In the genomic region with DNA sequence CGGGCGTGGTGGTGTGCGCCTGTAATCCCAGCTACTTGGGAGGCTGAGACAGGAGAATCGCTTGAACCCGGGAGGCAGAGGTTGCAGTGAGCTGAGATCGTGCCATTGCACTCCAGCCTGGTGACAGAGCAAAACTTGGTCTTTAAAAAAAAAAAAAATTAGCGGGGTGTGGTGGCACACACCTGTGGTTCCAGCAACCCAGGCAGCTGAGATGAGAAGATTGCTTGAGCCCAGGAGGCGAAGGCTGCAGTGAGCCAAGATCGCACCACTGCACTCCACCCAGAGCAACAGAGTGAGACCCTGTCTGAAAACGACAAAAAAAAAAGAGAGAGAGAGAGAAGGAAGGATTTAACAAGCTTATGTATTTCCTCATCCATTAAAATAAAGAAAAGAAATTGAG, we compare ENCODE assay signal across 1 cellular context.
TF ChIP-seq lines count a peak whose summit lies in the region.

No MANE protein-coding gene starts in this region.

TF ChIP-seq in GM12878, 131 proteins besides CTCF, POLR2A, EP300 and RAD21:
- TF ChIP-seq ZBTB33 (IDR thresholded peaks at IDR 0.05): peak; percentile 75; the same call in 1 of the 2 replicates
